Comparison of ENCODE assay signal across 18 cellular contexts in genomic region chr14:75672588-75673192, GRCh38. TPM values are rescaled to one million over a fixed set of nuclear protein-coding genes. Genes with fewer than 3 reads are reported as not detected.
DNase-seq lines count a peak whose midpoint lies in the region; ATAC-seq and TF ChIP-seq lines count a peak whose summit lies in the region.
"Had no signal": no experiment of that assay in that cellular context is flagged by ENCODE, and none has a peak within 500 bp of the region (broad histone marks: within the 10 kb centered on the region; RNA-seq: fewer than 3 reads in every experiment).

No MANE protein-coding gene starts in this region.

- no peak for DNase-seq in activated CD4-positive, alpha-beta T cell treated with anti-CD3 and anti-CD28 coated beads for 36 hours
- no peak for DNase-seq in activated CD4-positive, alpha-beta T cell treated with anti-CD3 and anti-CD28 coated beads for 1 hour
- no peak for DNase-seq in natural killer cell treated with Interleukin-12 subunit alpha and Interleukin-12 subunit beta and Interleukin-15 and Interleukin-18, amount 100 ng/mL, for 72 hours (ENCODE audit: low spot score)
- DNase-seq in natural killer cell, result no peak
- DNase-seq in central memory CD8-positive, alpha-beta T cell (ENCODE audit: low spot score in 2 of 2), result no peak
- no peak for DNase-seq in inferior parietal cortex (ENCODE audit: extremely low spot score)
- no peak for DNase-seq in esophagus muscularis mucosa (ENCODE audit: extremely low spot score)
- DNase-seq: AML-193; Caco-2; CD4-positive, alpha-beta T cell; GOT3; H7; HFFc6 had no signal

- no peak for TF ChIP-seq POLR2A in esophagus muscularis mucosa (IDR thresholded peaks at IDR 0.05; ENCODE audit: low read depth)

- WGBS in esophagus muscularis mucosa, result 97% methylated on average over 1 of the region's 1 CpG

- H3K36me3 ChIP-seq in esophagus muscularis mucosa, result peaks cover 8 to 38% (median 18%) of the 10 kb centered on the region in 4 donors

- H3K36me3 Mint-ChIP-seq in activated CD4-positive, alpha-beta T cell treated with anti-CD3 and anti-CD28 coated beads for 36 hours (ENCODE audit: low read depth), result peaks cover 42% of the 10 kb centered on the region
- H3K36me3 Mint-ChIP-seq in natural killer cell treated with Interleukin-12 subunit alpha and Interleukin-12 subunit beta and Interleukin-15 and Interleukin-18, amount 100 ng/mL, for 72 hours, result peaks cover 46% of the 10 kb centered on the region
- no peaks in the 10 kb centered on the region for H3K36me3 Mint-ChIP-seq in natural killer cell
- peaks cover 19% of the 10 kb centered on the region for H3K36me3 Mint-ChIP-seq in central memory CD8-positive, alpha-beta T cell (ENCODE audit: insufficient read depth)

- no peak overlapping the region for H3K27ac ChIP-seq in esophagus muscularis mucosa (replicated peaks in 1 of 4)
- H3K27ac ChIP-seq: 22Rv1, A549, C4-2B, HL-60 had no signal

- no peaks in the 10 kb centered on the region for H3K9me3 ChIP-seq in esophagus muscularis mucosa
- H3K9me3 ChIP-seq: A549, Caco-2 had no signal

- H3K27me3 Mint-ChIP-seq in activated CD4-positive, alpha-beta T cell treated with anti-CD3 and anti-CD28 coated beads for 36 hours, result no peaks in the 10 kb centered on the region
- H3K27me3 Mint-ChIP-seq in natural killer cell treated with Interleukin-12 subunit alpha and Interleukin-12 subunit beta and Interleukin-15 and Interleukin-18, amount 100 ng/mL, for 72 hours, result no peaks in the 10 kb centered on the region
- no peaks in the 10 kb centered on the region for H3K27me3 Mint-ChIP-seq in natural killer cell (ENCODE audit: low read depth in 2 of 2)
- H3K27me3 Mint-ChIP-seq in central memory CD8-positive, alpha-beta T cell, result no peaks in the 10 kb centered on the region
- H3K27me3 Mint-ChIP-seq: CD4-positive, alpha-beta T cell had no signal

- H3K9me3 Mint-ChIP-seq in activated CD4-positive, alpha-beta T cell treated with anti-CD3 and anti-CD28 coated beads for 36 hours (ENCODE audit: low read depth), result peaks cover 6% of the 10 kb centered on the region
- H3K9me3 Mint-ChIP-seq in natural killer cell treated with Interleukin-12 subunit alpha and Interleukin-12 subunit beta and Interleukin-15 and Interleukin-18, amount 100 ng/mL, for 72 hours, result peaks cover 3% of the 10 kb centered on the region
- no peaks in the 10 kb centered on the region for H3K9me3 Mint-ChIP-seq in natural killer cell
- no peaks in the 10 kb centered on the region for H3K9me3 Mint-ChIP-seq in central memory CD8-positive, alpha-beta T cell
- H3K9me3 Mint-ChIP-seq: HFFc6 had no signal

- no peak overlapping the region for H3K4me3 Mint-ChIP-seq in activated CD4-positive, alpha-beta T cell treated with anti-CD3 and anti-CD28 coated beads for 36 hours
- H3K4me3 Mint-ChIP-seq in natural killer cell treated with Interleukin-12 subunit alpha and Interleukin-12 subunit beta and Interleukin-15 and Interleukin-18, amount 100 ng/mL, for 72 hours, result peak overlapping the region; percentile 72
- H3K4me3 Mint-ChIP-seq in natural killer cell, result no peak overlapping the region
- H3K4me3 Mint-ChIP-seq in central memory CD8-positive, alpha-beta T cell, result no peak overlapping the region
- H3K4me3 Mint-ChIP-seq: CD4-positive, alpha-beta T cell; HFFc6 had no signal

- TF ChIP-seq CTCF in natural killer cell (IDR thresholded peaks at IDR 0.05), result no peak
- TF ChIP-seq CTCF in esophagus muscularis mucosa (IDR thresholded peaks at IDR 0.05), result no peak

- no peak for TF ChIP-seq EP300 in esophagus muscularis mucosa (IDR thresholded peaks at IDR 0.05)

- CTCF ChIA-PET in activated CD4-positive, alpha-beta T cell treated with anti-CD3 and anti-CD28 coated beads for 36 hours (lab: Charles Lee), result interaction anchor here (0.7 to 1.4 kb wide), 4 partner anchors 9 to 310 kb away, joined by 3 to 4 read pairs (median 3); no protein-coding TSS in a partner anchor

- peak; percentile 21 for ATAC-seq in activated CD4-positive, alpha-beta T cell treated with anti-CD3 and anti-CD28 coated beads for 36 hours
- peak in 1 of 2 donors; percentile 70 for ATAC-seq in natural killer cell treated with Interleukin-12 subunit alpha and Interleukin-12 subunit beta and Interleukin-15 and Interleukin-18, amount 100 ng/mL, for 72 hours
- no peak for ATAC-seq in natural killer cell
- no peak for ATAC-seq in central memory CD8-positive, alpha-beta T cell (replicated peaks; ENCODE audit: extremely low read depth, poor library complexity, severe bottlenecking)
- ATAC-seq: A549, HCT116 had no signal

- no peaks in the 10 kb centered on the region for H3K4me1 ChIP-seq in esophagus muscularis mucosa
- H3K4me1 ChIP-seq: A549, Caco-2 had no signal

- H3K4me1 Mint-ChIP-seq in activated CD4-positive, alpha-beta T cell treated with anti-CD3 and anti-CD28 coated beads for 36 hours, result peaks cover 27% of the 10 kb centered on the region
- H3K4me1 Mint-ChIP-seq in natural killer cell treated with Interleukin-12 subunit alpha and Interleukin-12 subunit beta and Interleukin-15 and Interleukin-18, amount 100 ng/mL, for 72 hours (ENCODE audit: low read depth in 2 of 2), result peaks cover 17 to 33% of the 10 kb centered on the region in 2 donors
- H3K4me1 Mint-ChIP-seq in natural killer cell, result peaks cover 0 to 4% of the 10 kb centered on the region in 2 donors
- H3K4me1 Mint-ChIP-seq in central memory CD8-positive, alpha-beta T cell, result peaks cover 12% of the 10 kb centered on the region

- intact Hi-C loops in activated CD4-positive, alpha-beta T cell treated with anti-CD3 and anti-CD28 coated beads for 36 hours (cut with DNase I, micrococcal nuclease), result loop anchor here in 1 of 2 experiments (1.0 kb wide), 1 partner anchor 11 kb away; the partner anchor contains the start of gene TTLL5
- intact Hi-C loops in natural killer cell (cut with micrococcal nuclease) (no loop called here), esophagus muscularis mucosa (cut with DNase I) (no loop called here)

- H3K4me3 ChIP-seq in esophagus muscularis mucosa, result no peak overlapping the region
- H3K4me3 ChIP-seq: A549 had no signal

- no peaks in the 10 kb centered on the region for H3K27me3 ChIP-seq in esophagus muscularis mucosa

- POLR2A ChIA-PET in activated CD4-positive, alpha-beta T cell treated with anti-CD3 and anti-CD28 coated beads for 36 hours (lab: Charles Lee), result interaction anchor here (0.6 kb wide), 1 partner anchor 102 kb away, joined by 4 read pairs; no protein-coding TSS in a partner anchor

- no peak overlapping the region for H3K27ac Mint-ChIP-seq in activated CD4-positive, alpha-beta T cell treated with anti-CD3 and anti-CD28 coated beads for 36 hours
- peak overlapping the region; percentile 78 for H3K27ac Mint-ChIP-seq in natural killer cell treated with Interleukin-12 subunit alpha and Interleukin-12 subunit beta and Interleukin-15 and Interleukin-18, amount 100 ng/mL, for 72 hours
- H3K27ac Mint-ChIP-seq in natural killer cell, result no peak overlapping the region
- H3K27ac Mint-ChIP-seq in central memory CD8-positive, alpha-beta T cell (ENCODE audit: low read depth), result peak overlapping the region; percentile 9
- H3K27ac Mint-ChIP-seq: CD4-positive, alpha-beta T cell; HFFc6 had no signal

RNA-seq across cellular contexts. Expression of gene TTLL5, which starts 11.6 kb away (rescaled TPM):
- 10 to 100 TPM; 27.3 to 38.6 TPM for total RNA-seq in activated CD4-positive, alpha-beta T cell treated with anti-CD3 and anti-CD28 coated beads for 36 hours
- 10 to 100 TPM; 32.1 to 83.3 TPM for total RNA-seq in natural killer cell treated with Interleukin-12 subunit alpha and Interleukin-12 subunit beta and Interleukin-15 and Interleukin-18, amount 100 ng/mL, for 72 hours
- total RNA-seq in natural killer cell (10 to 100 TPM; 27.1 to 34.3 (median 32.5) TPM), esophagus muscularis mucosa (10 to 100 TPM; 16.9 to 26.6 (median 21.2) TPM)

RNA-seq across cellular contexts. Expression of gene ERG28, which starts 12.0 kb away (rescaled TPM):
- 10 to 100 TPM; 19.1 to 23.7 TPM for total RNA-seq in activated CD4-positive, alpha-beta T cell treated with anti-CD3 and anti-CD28 coated beads for 36 hours
- total RNA-seq in natural killer cell treated with Interleukin-12 subunit alpha and Interleukin-12 subunit beta and Interleukin-15 and Interleukin-18, amount 100 ng/mL, for 72 hours, result 10 to 100 TPM; 17.8 to 18.3 TPM
- 10 to 100 TPM; 10.5 to 11.1 (median 10.9) TPM for total RNA-seq in natural killer cell
- 1 to 10 TPM; 6.0 to 7.5 (median 6.9) TPM for total RNA-seq in esophagus muscularis mucosa

Comparison
In these comparisons a context has a peak if more than half of its experiments do, and no peak if none do; other contexts are left out.
1. H3K27ac Mint-ChIP-seq: peak in natural killer cell treated with Interleukin-12 subunit alpha and Interleukin-12 subunit beta and Interleukin-15 and Interleukin-18, amount 100 ng/mL, for 72 hours (2 of 2) and central memory CD8-positive, alpha-beta T cell (single experiment); none in activated CD4-positive, alpha-beta T cell treated with anti-CD3 and anti-CD28 coated beads for 36 hours (single experiment) and natural killer cell (0 of 2).